In the genomic region with DNA sequence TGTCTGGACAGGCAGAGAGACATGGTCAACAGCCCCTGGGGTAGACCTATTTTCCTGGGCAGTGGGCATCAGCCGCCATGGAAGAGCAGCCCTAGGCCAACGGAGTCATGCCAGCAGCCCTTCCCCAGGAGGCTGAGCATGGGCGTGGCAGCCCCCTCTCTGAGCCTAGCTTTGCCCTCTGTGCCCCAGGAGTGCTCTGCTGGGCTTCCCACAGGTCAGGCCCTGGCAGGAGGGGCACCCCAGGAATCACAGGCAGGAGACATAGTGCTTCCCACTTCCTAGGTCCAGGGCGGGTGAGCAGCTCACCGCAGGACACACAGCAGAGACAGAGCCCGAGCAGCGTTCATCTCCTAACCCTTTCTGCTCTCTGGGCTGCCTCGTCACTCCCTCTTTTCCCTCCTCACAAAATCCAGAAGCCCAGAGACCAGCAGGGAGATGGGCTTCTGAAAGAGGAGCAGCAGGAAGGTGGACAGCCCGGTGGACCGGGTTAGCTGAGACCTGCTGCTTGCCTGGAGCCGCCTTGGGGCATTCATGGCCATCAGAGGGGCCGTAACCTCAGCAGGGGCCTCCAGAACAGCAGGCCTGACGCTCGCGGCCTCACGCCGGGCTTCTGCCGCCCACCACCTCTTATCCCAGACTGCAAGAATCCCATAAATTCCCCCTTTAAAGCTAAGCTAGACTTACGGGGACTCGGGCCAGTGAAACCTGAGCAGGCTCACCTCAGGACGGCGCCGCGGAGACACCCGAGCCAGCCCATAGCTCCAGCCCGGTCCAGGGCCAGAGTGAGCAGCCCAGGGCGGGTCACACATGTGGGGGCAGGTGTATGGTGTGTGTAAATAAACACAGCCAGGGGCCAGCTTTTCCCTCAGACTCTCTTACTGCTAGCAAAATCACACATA, we compare ENCODE assay signal across 17 cellular contexts.
DNase-seq lines count a peak whose midpoint lies in the region; ATAC-seq, FAIRE-seq and TF ChIP-seq lines count a peak whose summit lies in the region.
"Had no signal": no experiment of that assay in that cellular context is flagged by ENCODE, and none has a peak within 500 bp of the region (broad histone marks: within the 10 kb centered on the region; RNA-seq: fewer than 3 reads in every experiment).

No MANE protein-coding gene starts in this region.

- H3K9me1 ChIP-seq in K562 (ENCODE audit: control insufficient read depth, insufficient read depth, low read length): no peaks in the 10 kb centered on the region

- peaks cover 13% of the 10 kb centered on the region for H3K9me3 Mint-ChIP-seq in stimulated activated effector memory CD8-positive, alpha-beta T cell treated with anti-CD3 and anti-CD28 coated beads, Interleukin-12 subunit alpha, Interleukin-12 subunit beta, amount 100 ng/mL, for 72 hours
- H3K9me3 Mint-ChIP-seq in activated CD8-positive, alpha-beta T cell treated with anti-CD3 and anti-CD28 coated beads for 36 hours: peaks cover 14% of the 10 kb centered on the region

- H3K4me3 ChIP-seq in K562: no peak overlapping the region
- no peak overlapping the region for H3K4me3 ChIP-seq in mesendoderm (ENCODE audit: low read length)
- H3K4me3 ChIP-seq in testis: no peak overlapping the region
- H3K4me3 ChIP-seq: heart left ventricle, left ventricle myocardium inferior had no signal

- no peak overlapping the region for H3K56ac ChIP-seq in mesendoderm (ENCODE audit: low read length)

- H3K79me2 ChIP-seq in K562 (ENCODE audit: control insufficient read depth, insufficient read depth, low read length): no peaks in the 10 kb centered on the region
- no peaks in the 10 kb centered on the region for H3K79me2 ChIP-seq in mesendoderm (ENCODE audit: control insufficient read depth, insufficient read depth, low read length)

- H2BK120ac ChIP-seq in mesendoderm (ENCODE audit: low read depth, low read length): no peak overlapping the region

- H3K9ac ChIP-seq in K562 (ENCODE audit: insufficient read depth in 1 of 2, low read depth in 2 of 2, low read length in 2 of 2): no peak overlapping the region; a peak in 1 of 4 replicates
- no peak overlapping the region for H3K9ac ChIP-seq in mesendoderm (ENCODE audit: low read length)

- H3K36me3 ChIP-seq in K562 (ENCODE audit: control insufficient read depth, insufficient read depth, low read length) (no peaks in the 10 kb centered on the region), mesendoderm (ENCODE audit: control insufficient read depth, insufficient read depth, low read length) (no peaks in the 10 kb centered on the region), testis (ENCODE audit: low read depth, missing control alignments) (no peaks in the 10 kb centered on the region)
- H3K36me3 ChIP-seq: heart left ventricle, left ventricle myocardium inferior, WERI-Rb-1 had no signal

- H4K8ac ChIP-seq in mesendoderm (ENCODE audit: low read depth, low read length): no peak overlapping the region

- H3K4ac ChIP-seq in mesendoderm (ENCODE audit: low read depth, low read length): no peak overlapping the region

- H3K27ac ChIP-seq in K562 (ENCODE audit: extremely low read depth, low read depth, low read length): no peak overlapping the region
- no peak overlapping the region for H3K27ac ChIP-seq in mesendoderm (ENCODE audit: low read depth, low read length)
- no peak overlapping the region for H3K27ac ChIP-seq in testis
- H3K27ac ChIP-seq: heart left ventricle, left ventricle myocardium inferior, WERI-Rb-1 had no signal

- DNase-seq in activated effector memory CD4-positive, alpha-beta T cell treated with anti-CD3 and anti-CD28 coated beads, Interleukin-2, amount 50 U/mL, for 16 hours: peak; percentile 47
- no peak for DNase-seq in activated effector memory CD4-positive, alpha-beta T cell treated with Interleukin-2 at 50 U/mL for 16 hours
- DNase-seq in K562 (ENCODE audit: extremely low read depth in 1 of 4, low spot score in 3 of 4) (no peak), mesendoderm (peak; percentile 32), testis (peak; percentile 7), NCI-H226 (no peak)
- DNase-seq in stimulated activated effector memory CD8-positive, alpha-beta T cell treated with anti-CD3 and anti-CD28 coated beads, Interleukin-12 subunit alpha, Interleukin-12 subunit beta, amount 100 ng/mL, for 72 hours (ENCODE audit: low spot score in 2 of 2): no peak
- DNase-seq in activated CD8-positive, alpha-beta T cell treated with anti-CD3 and anti-CD28 coated beads for 36 hours: no peak
- DNase-seq: left ventricle myocardium inferior, NCI-H1092 treated with DMSO at 0.1 percent for 48 hours, NCI-H2081 treated with DMSO at 0.1 percent for 48 hours, NCI-H510A, nucleus accumbens, retina, WERI-Rb-1 had no signal

- H2BK15ac ChIP-seq in mesendoderm (replicated peaks; ENCODE audit: low read depth): no peak overlapping the region

- no peak for TF ChIP-seq POLR2A in K562 (conservative IDR thresholded peaks at IDR 0.05)
- no peak for TF ChIP-seq POLR2A in testis (IDR thresholded peaks at IDR 0.05)

- no peak overlapping the region for H3K4me3 Mint-ChIP-seq in stimulated activated effector memory CD8-positive, alpha-beta T cell treated with anti-CD3 and anti-CD28 coated beads, Interleukin-12 subunit alpha, Interleukin-12 subunit beta, amount 100 ng/mL, for 72 hours
- H3K4me3 Mint-ChIP-seq in activated CD8-positive, alpha-beta T cell treated with anti-CD3 and anti-CD28 coated beads for 36 hours: no peak overlapping the region
- H3K4me3 Mint-ChIP-seq: dendritic cell treated with granulocyte-macrophage colony-stimulating factor and Interleukin-4, amounts not matched to agents 40 ng/mL and 50 ng/mL, for 4 days had no signal

- H3K9me3 ChIP-seq in K562 (replicated peaks; ENCODE audit: control insufficient read depth, insufficient read depth, low read depth, low read length): no peaks in the 10 kb centered on the region
- H3K9me3 ChIP-seq in testis: no peaks in the 10 kb centered on the region

- TF ChIP-seq RAD21 in K562 (CRISPR knock-in tag; conservative IDR thresholded peaks at IDR 0.05 in 1 of 2, IDR thresholded peaks at IDR 0.05 in 1 of 2): no peak

- H3K4me2 ChIP-seq in K562 (ENCODE audit: insufficient read depth, low read length): no peak overlapping the region
- H3K4me2 ChIP-seq in mesendoderm (ENCODE audit: low read length): no peak overlapping the region

- no peak overlapping the region for H2BK5ac ChIP-seq in mesendoderm (ENCODE audit: low read length)

- H3K27me3 ChIP-seq in K562 (ENCODE audit: control insufficient read depth in 2 of 2, insufficient read depth in 2 of 2, low read length in 2 of 2) (peaks cover 11 to 48% of the 10 kb centered on the region in 2 experiments; a peak in 4 of 5 replicates), mesendoderm (ENCODE audit: insufficient read depth, low read length, poor library complexity) (no peaks in the 10 kb centered on the region), testis (no peaks in the 10 kb centered on the region)
- H3K27me3 ChIP-seq: heart left ventricle had no signal

- H3K4me1 ChIP-seq in K562 (replicated peaks in 1 of 2; ENCODE audit: control insufficient read depth in 2 of 2, insufficient read depth in 2 of 2, low read length in 2 of 2): peaks cover 0 to 4% of the 10 kb centered on the region in 2 experiments; a peak in 2 of 5 replicates
- no peaks in the 10 kb centered on the region for H3K4me1 ChIP-seq in mesendoderm (ENCODE audit: control insufficient read depth, low read depth, low read length)
- no peaks in the 10 kb centered on the region for H3K4me1 ChIP-seq in testis
- H3K4me1 ChIP-seq: heart left ventricle, left ventricle myocardium inferior had no signal

- ATAC-seq in K562: peak; percentile 61
- ATAC-seq in stimulated activated effector memory CD8-positive, alpha-beta T cell treated with anti-CD3 and anti-CD28 coated beads, Interleukin-12 subunit alpha, Interleukin-12 subunit beta, amount 100 ng/mL, for 72 hours: no peak
- no peak for ATAC-seq in activated CD8-positive, alpha-beta T cell treated with anti-CD3 and anti-CD28 coated beads for 36 hours
- ATAC-seq: heart left ventricle had no signal

- H3K4me1 Mint-ChIP-seq in stimulated activated effector memory CD8-positive, alpha-beta T cell treated with anti-CD3 and anti-CD28 coated beads, Interleukin-12 subunit alpha, Interleukin-12 subunit beta, amount 100 ng/mL, for 72 hours: peaks cover 6% of the 10 kb centered on the region
- no peaks in the 10 kb centered on the region for H3K4me1 Mint-ChIP-seq in activated CD8-positive, alpha-beta T cell treated with anti-CD3 and anti-CD28 coated beads for 36 hours (ENCODE audit: low read depth)

- peaks cover 2% of the 10 kb centered on the region; the same call in 1 of the 2 replicates for H4K20me1 ChIP-seq in K562 (replicated peaks; ENCODE audit: control insufficient read depth, insufficient read depth, low read length)

- no peak for TF ChIP-seq CTCF in K562 (IDR thresholded peaks at IDR 0.05 in 2 of 3, conservative IDR thresholded peaks at IDR 0.05 in 1 of 3; ENCODE audit: insufficient read depth in 2 of 3, low read depth in 1 of 3, low read length in 3 of 3)
- no peak for TF ChIP-seq CTCF in testis (IDR thresholded peaks at IDR 0.05)
- no peak for TF ChIP-seq CTCF in activated CD8-positive, alpha-beta T cell treated with anti-CD3 and anti-CD28 coated beads for 36 hours (IDR thresholded peaks at IDR 0.05)

- CTCF ChIA-PET in K562 (lab: Yijun Ruan, JAX; ENCODE audit: low intra/inter-chr PET ratio): no interaction called here
- CTCF ChIA-PET in activated CD8-positive, alpha-beta T cell treated with anti-CD3 and anti-CD28 coated beads for 36 hours (lab: Charles Lee): interaction anchor here (0.8 kb wide), 1 partner anchor 150 kb away, joined by 3 read pairs; no protein-coding TSS in a partner anchor

- intact Hi-C loops in K562 (cut with micrococcal nuclease) (no loop called here), testis (cut with DNase I; ENCODE audit: low total_unique reads) (no loop called here)
- intact Hi-C loops in activated CD8-positive, alpha-beta T cell treated with anti-CD3 and anti-CD28 coated beads for 36 hours (cut with micrococcal nuclease): no loop called here

- H3K23ac ChIP-seq in mesendoderm (ENCODE audit: low read length): no peak overlapping the region

- no peak overlapping the region for H2AK5ac ChIP-seq in mesendoderm (ENCODE audit: low read length)

- FAIRE-seq in K562 (lab: Jason Lieb, UNC): no peak

- in situ Hi-C loops in K562 (cut with MboI): no loop called here

- H3K79me1 ChIP-seq in mesendoderm (ENCODE audit: low read length): peaks cover 2% of the 10 kb centered on the region

- no peak overlapping the region for H4K5ac ChIP-seq in mesendoderm (ENCODE audit: low read length)

- POLR2A ChIA-PET in K562 (lab: Yijun Ruan, JAX): interaction anchor here (0.8 to 1.3 kb wide), 2 partner anchors 9 to 19 kb away, joined by 3 to 4 read pairs; no protein-coding TSS in a partner anchor
- POLR2A ChIA-PET in activated CD8-positive, alpha-beta T cell treated with anti-CD3 and anti-CD28 coated beads for 36 hours (lab: Charles Lee): no interaction called here

- no peak overlapping the region for H3K27ac Mint-ChIP-seq in stimulated activated effector memory CD8-positive, alpha-beta T cell treated with anti-CD3 and anti-CD28 coated beads, Interleukin-12 subunit alpha, Interleukin-12 subunit beta, amount 100 ng/mL, for 72 hours
- H3K27ac Mint-ChIP-seq in activated CD8-positive, alpha-beta T cell treated with anti-CD3 and anti-CD28 coated beads for 36 hours: no peak overlapping the region
- H3K27ac Mint-ChIP-seq: dendritic cell treated with granulocyte-macrophage colony-stimulating factor and Interleukin-4, amounts not matched to agents 40 ng/mL and 50 ng/mL, for 4 days had no signal

- no peak overlapping the region for H2AFZ ChIP-seq in K562 (ENCODE audit: low read depth, low read length)

- H3K18ac ChIP-seq in mesendoderm (ENCODE audit: low read length): no peak overlapping the region

- no peaks in the 10 kb centered on the region for H3K36me3 Mint-ChIP-seq in stimulated activated effector memory CD8-positive, alpha-beta T cell treated with anti-CD3 and anti-CD28 coated beads, Interleukin-12 subunit alpha, Interleukin-12 subunit beta, amount 100 ng/mL, for 72 hours
- H3K36me3 Mint-ChIP-seq in activated CD8-positive, alpha-beta T cell treated with anti-CD3 and anti-CD28 coated beads for 36 hours (ENCODE audit: low read depth): no peaks in the 10 kb centered on the region

- no TSS peak for BruUV-seq in K562 (replicated peaks; lab: Mats Ljungman, UMichigan)

- no peak for TF ChIP-seq EP300 in K562 (IDR thresholded peaks at IDR 0.05; ENCODE audit: low read length)

- WGBS in K562 (ENCODE audit: insufficient coverage, low coverage, missing lambda C conversion rate): under 1% methylated on average over 27 of the region's 27 CpGs
- WGBS in mesendoderm (ENCODE audit: extremely low coverage, insufficient coverage, low lambda C conversion rate): no CpG with 5 or more reads among the region's 27 CpGs
- 78 to 85% methylated on average over 22 to 27 of the region's 27 CpGs for WGBS in testis, 2 donors

- no peaks in the 10 kb centered on the region for H3K27me3 Mint-ChIP-seq in activated CD8-positive, alpha-beta T cell treated with anti-CD3 and anti-CD28 coated beads for 36 hours

Comparison
In these comparisons a context has a peak if more than half of its experiments do, and no peak if none do; other contexts are left out.
1. DNase-seq: peak in activated effector memory CD4-positive, alpha-beta T cell treated with anti-CD3 and anti-CD28 coated beads, Interleukin-2, amount 50 U/mL, for 16 hours (single experiment), mesendoderm (single experiment) and testis (single experiment); none in activated effector memory CD4-positive, alpha-beta T cell treated with Interleukin-2 at 50 U/mL for 16 hours (single experiment), K562 (0 of 4), stimulated activated effector memory CD8-positive, alpha-beta T cell treated with anti-CD3 and anti-CD28 coated beads, Interleukin-12 subunit alpha, Interleukin-12 subunit beta, amount 100 ng/mL, for 72 hours (0 of 2), NCI-H226 (single experiment) and activated CD8-positive, alpha-beta T cell treated with anti-CD3 and anti-CD28 coated beads for 36 hours (single experiment).